8 cellular contexts compared by ENCODE assay signal in genomic region chr16:84718-85452, GRCh38. TPM values are rescaled to one million over a fixed set of nuclear protein-coding genes. Genes with fewer than 3 reads are reported as not detected.
DNase-seq lines count a peak whose midpoint lies in the region; ATAC-seq and TF ChIP-seq lines count a peak whose summit lies in the region.

No MANE protein-coding gene starts in this region.

- intact Hi-C loops in heart right ventricle (cut with DNase I): no loop called here

- peak overlapping the region; percentile 51 for H3K4me3 Mint-ChIP-seq in activated naive CD8-positive, alpha-beta T cell treated with anti-CD3 and anti-CD28 coated beads for 36 hours

- ATAC-seq in GM18498 (IDR thresholded peaks at IDR 0.05; ENCODE audit: unreplicated experiment): peak; percentile 65
- peak; percentile 57 for ATAC-seq in HG03097 (IDR thresholded peaks at IDR 0.05; ENCODE audit: low FRiP score, unreplicated experiment)
- peak; percentile 64 to 88 (median 80) for ATAC-seq in heart right ventricle

- 48 to 49% methylated on average over 9 of the region's 9 CpGs for WGBS in heart right ventricle, 2 donors

- peak overlapping the region; percentile 79 for H3K27ac Mint-ChIP-seq in activated naive CD8-positive, alpha-beta T cell treated with anti-CD3 and anti-CD28 coated beads for 36 hours

- H3K27me3 ChIP-seq in heart right ventricle: no peaks in the 10 kb centered on the region

- H3K27ac ChIP-seq in heart right ventricle: peak overlapping the region; percentile 44 to 81 (median 72)

- H3K9me3 Mint-ChIP-seq in activated naive CD8-positive, alpha-beta T cell treated with anti-CD3 and anti-CD28 coated beads for 36 hours: no peaks in the 10 kb centered on the region

- DNase-seq in activated naive CD8-positive, alpha-beta T cell treated with anti-CD3 and anti-CD28 coated beads for 36 hours: peak; percentile 81
- DNase-seq in heart right ventricle (peak in 1 of 2 donors; percentile 76), NCI-H82 treated with DMSO at 0.1 percent for 48 hours (lab: John Stamatoyannopoulos, UW; ENCODE audit: unreplicated experiment) (no peak)
- DNase-seq in stimulated activated CD4-positive, alpha-beta T cell treated with anti-CD3 and anti-CD28 coated beads, Interleukin-1b, Interleukin-23, amount 100 ng/mL, for 4 hours (ENCODE audit: low read depth in 2 of 2): peak; percentile 35 to 44
- no peak for DNase-seq in central memory CD4-positive, alpha-beta T cell

- H3K4me1 Mint-ChIP-seq in activated naive CD8-positive, alpha-beta T cell treated with anti-CD3 and anti-CD28 coated beads for 36 hours: peaks cover 21% of the 10 kb centered on the region

- H3K4me1 ChIP-seq in heart right ventricle: peaks cover 16 to 34% (median 28%) of the 10 kb centered on the region in 9 donors

- H3K27me3 Mint-ChIP-seq in activated naive CD8-positive, alpha-beta T cell treated with anti-CD3 and anti-CD28 coated beads for 36 hours: no peaks in the 10 kb centered on the region

- H3K36me3 ChIP-seq in heart right ventricle: peaks cover 0 to 77% (median 29%) of the 10 kb centered on the region in 9 donors

- H3K36me3 Mint-ChIP-seq in activated naive CD8-positive, alpha-beta T cell treated with anti-CD3 and anti-CD28 coated beads for 36 hours: peaks cover 15% of the 10 kb centered on the region

- H3K4me3 ChIP-seq in heart right ventricle: peak overlapping the region in 1 of 10 donors; percentile 2

- H3K9me3 ChIP-seq in heart right ventricle: no peaks in the 10 kb centered on the region

- no peak for TF ChIP-seq CTCF in heart right ventricle (IDR thresholded peaks at IDR 0.05)

TF ChIP-seq in PFSK-1, 5 proteins besides CTCF, POLR2A, EP300 and RAD21:
- TF ChIP-seq TAF1 (IDR thresholded peaks at IDR 0.05; ENCODE audit: borderline replicate concordance, insufficient read depth, low read length) (0 out of 2 replicates have a peak, but pooled peaks have one; percentile 21), POLR2AphosphoS5 (IDR thresholded peaks at IDR 0.05; ENCODE audit: low read depth, low read length) (0 out of 2 replicates have a peak, but pooled peaks have one; percentile 16), REST (IDR thresholded peaks at IDR 0.05; ENCODE audit: insufficient read depth in 1 of 2, low read depth in 2 of 2, low read length in 2 of 2) (no peak), SIN3A (IDR thresholded peaks at IDR 0.05; ENCODE audit: borderline replicate concordance, insufficient read depth, low read length) (no peak), FOXP2 (optimal IDR thresholded peaks at IDR 0.05; ENCODE audit: borderline replicate concordance, extremely low read depth, extremely low read length, insufficient read depth) (no peak)

RNA-seq across cellular contexts. Expression of gene MPG, which starts 6.9 kb away (rescaled TPM):
- polyA plus RNA-seq in PFSK-1 (2012; ENCODE audit: insufficient read length, low read depth): 91.8 TPM
- 10 to 100 TPM; 51.6 to 56.7 TPM for total RNA-seq in activated naive CD8-positive, alpha-beta T cell treated with anti-CD3 and anti-CD28 coated beads for 36 hours
- 10 to 100 TPM; 32.2 to 44.7 (median 38.6) TPM for total RNA-seq in heart right ventricle
- polyA plus RNA-seq in heart right ventricle: 10 to 100 TPM; 68.2 to 88.5 TPM

RNA-seq across cellular contexts. Expression of gene RHBDF1, which starts 12.5 kb away (rescaled TPM):
- 33.9 TPM for polyA plus RNA-seq in PFSK-1 (2012; ENCODE audit: insufficient read length, low read depth)
- under 1 TPM in 1 of 2 experiments, not detected in 1; 0.41 TPM for total RNA-seq in activated naive CD8-positive, alpha-beta T cell treated with anti-CD3 and anti-CD28 coated beads for 36 hours
- total RNA-seq in heart right ventricle: 10 to 100 TPM; 18.5 to 27.8 (median 24.3) TPM
- 10 to 100 TPM; 36.9 to 89.8 TPM for polyA plus RNA-seq in heart right ventricle

RNA-seq across cellular contexts. Expression of gene SNRNP25, which starts 31.3 kb away (rescaled TPM):
- 54.2 TPM for polyA plus RNA-seq in PFSK-1 (2012; ENCODE audit: insufficient read length, low read depth)
- total RNA-seq in activated naive CD8-positive, alpha-beta T cell treated with anti-CD3 and anti-CD28 coated beads for 36 hours: 100 to 1,000 TPM in 1 of 2 experiments, 10 to 100 TPM in 1; 98.4 to 103 TPM
- total RNA-seq in heart right ventricle: 10 to 100 TPM; 45.6 to 86.6 (median 56.6) TPM
- polyA plus RNA-seq in heart right ventricle: 100 to 1,000 TPM in 1 of 2 donors, 10 to 100 TPM in 1; 80.4 to 109 TPM

RNA-seq across cellular contexts. Expression of gene POLR3K, which starts 31.5 kb away (rescaled TPM):
- polyA plus RNA-seq in PFSK-1 (2012; ENCODE audit: insufficient read length, low read depth): 59.3 TPM
- 10 to 100 TPM; 55.3 to 56.0 TPM for total RNA-seq in activated naive CD8-positive, alpha-beta T cell treated with anti-CD3 and anti-CD28 coated beads for 36 hours
- 10 to 100 TPM in 7 of 10 donors, 1 to 10 TPM in 3; 9.1 to 11.8 (median 10.5) TPM for total RNA-seq in heart right ventricle
- polyA plus RNA-seq in heart right ventricle: 10 to 100 TPM in 1 of 2 donors, 1 to 10 TPM in 1; 6.7 to 19.2 TPM

RNA-seq across cellular contexts. Expression of gene NPRL3, which starts 53.6 kb away (rescaled TPM):
- polyA plus RNA-seq in PFSK-1 (2012; ENCODE audit: insufficient read length, low read depth): 30.5 TPM
- total RNA-seq in activated naive CD8-positive, alpha-beta T cell treated with anti-CD3 and anti-CD28 coated beads for 36 hours: 10 to 100 TPM; 45.4 to 45.8 TPM
- 10 to 100 TPM; 19.0 to 28.8 (median 22.3) TPM for total RNA-seq in heart right ventricle
- polyA plus RNA-seq in heart right ventricle: 10 to 100 TPM; 16.2 to 19.6 TPM

Comparison
In these comparisons a context has a peak if more than half of its experiments do, and no peak if none do; other contexts are left out.
1. DNase-seq: peak in activated naive CD8-positive, alpha-beta T cell treated with anti-CD3 and anti-CD28 coated beads for 36 hours (single experiment) and stimulated activated CD4-positive, alpha-beta T cell treated with anti-CD3 and anti-CD28 coated beads, Interleukin-1b, Interleukin-23, amount 100 ng/mL, for 4 hours (2 of 2); none in central memory CD4-positive, alpha-beta T cell (single experiment) and NCI-H82 treated with DMSO at 0.1 percent for 48 hours (single experiment).
2. RNA of gene RHBDF1, which starts 12.5 kb away (total RNA-seq): 18.5 to 27.8 TPM in heart right ventricle; 0.41 TPM in activated naive CD8-positive, alpha-beta T cell treated with anti-CD3 and anti-CD28 coated beads for 36 hours; every median in the first group is over 10 times any median in the second.
3. Peak in every context shown above with its lines, with median percentiles within 50 percentile points of each other: ATAC-seq.